16 cellular contexts compared by ENCODE assay signal in genomic region chr10:79001082-79001885, GRCh38.
DNase-seq lines count a peak whose midpoint lies in the region; FAIRE-seq and TF ChIP-seq lines count a peak whose summit lies in the region.
"Had no signal": no experiment of that assay in that cellular context is flagged by ENCODE, and none has a peak within 500 bp of the region (broad histone marks: within the 10 kb centered on the region; RNA-seq: fewer than 3 reads in every experiment).

No MANE protein-coding gene starts in this region.

- H3K27ac ChIP-seq in spleen = peak overlapping the region in 1 of 8 donors; percentile 30
- H3K27ac ChIP-seq: adrenal gland, SJCRH30, stomach had no signal

- H3K9me3 ChIP-seq in spleen = no peaks in the 10 kb centered on the region
- H3K9me3 ChIP-seq: adrenal gland, BE2C, SJCRH30, stomach had no signal

- H3K4me1 ChIP-seq in spleen = peaks cover 3 to 39% (median 17%) of the 10 kb centered on the region in 6 donors
- H3K4me1 ChIP-seq: SJCRH30 had no signal

- H3K4me3 ChIP-seq in AG10803 (ENCODE audit: low read length) = no peak overlapping the region
- H3K4me3 ChIP-seq in spleen = no peak overlapping the region
- H3K4me3 ChIP-seq: adrenal gland, SJCRH30, stomach had no signal

- 27 to 41% (median 33%) methylated on average over 10 of the region's 10 CpGs for WGBS in spleen, 5 donors

- DNase-seq in AG10803 (ENCODE audit: low read depth) (peak; percentile 33), H54 (ENCODE audit: insufficient read length, low spot score) (no peak), amniotic epithelial cell (ENCODE audit: low read depth) (peak; percentile 77), iris pigment epithelial cell (ENCODE audit: low read depth) (peak; percentile 23), spleen (no peak), NCI-H510A treated with DMSO at 0.1 percent for 48 hours (lab: John Stamatoyannopoulos, UW) (no peak), AML-193 (lab: John Stamatoyannopoulos, UW) (no peak), KG1 (lab: John Stamatoyannopoulos, UW) (no peak)
- DNase-seq: BE2C, NCI-H146, NCI-H774, SJCRH30, stomach had no signal

- FAIRE-seq in H54 (lab: Jason Lieb, UNC) = peak; percentile 11
- FAIRE-seq: colon, G401.6 had no signal

- no peaks in the 10 kb centered on the region for H3K36me3 ChIP-seq in spleen
- H3K36me3 ChIP-seq: adrenal gland, BE2C, SJCRH30, stomach had no signal

- TF ChIP-seq CTCF in AG10803 (conservative IDR thresholded peaks at IDR 0.05; ENCODE audit: low read length) (no peak), spleen (IDR thresholded peaks at IDR 0.05 in 8 of 11, conservative IDR thresholded peaks at IDR 0.05 in 3 of 11) (peak in 1 of 11 experiments; percentile 5)

- peaks cover 0 to 8% (median 0%) of the 10 kb centered on the region in 7 donors for H3K27me3 ChIP-seq in spleen (replicated peaks in 1 of 7)
- H3K27me3 ChIP-seq: adrenal gland, BE2C, SJCRH30, stomach had no signal

- intact Hi-C loops in spleen (cut with DNase I; ENCODE audit: low total_unique reads) = no loop called here

- TF ChIP-seq POLR2A in H54 (IDR thresholded peaks at IDR 0.05; ENCODE audit: low read depth, low read length) (no peak), spleen (IDR thresholded peaks at IDR 0.05) (no peak)

Comparison
In these comparisons a context has a peak if more than half of its experiments do, and no peak if none do; other contexts are left out.
1. DNase-seq: peak in AG10803 (single experiment), amniotic epithelial cell (single experiment) and iris pigment epithelial cell (single experiment); none in H54 (single experiment), spleen (single experiment), NCI-H510A treated with DMSO at 0.1 percent for 48 hours (single experiment), AML-193 (0 of 2) and KG1 (single experiment).